In genomic region chr4:25814323-25814722, GRCh38 we compare ENCODE assay signal across 11 cellular contexts. TPM values are rescaled to one million over a fixed set of nuclear protein-coding genes. Genes with fewer than 3 reads are reported as not detected.
A peak's percentile ranks its signal among the peaks of the same experiment; 100 is the strongest.
DNase-seq lines count a peak whose midpoint lies in the region; TF ChIP-seq lines count a peak whose summit lies in the region.
"Had no signal": no experiment of that assay in that cellular context is flagged by ENCODE, and none has a peak within 500 bp of the region (broad histone marks: within the 10 kb centered on the region; RNA-seq: fewer than 3 reads in every experiment).

No MANE protein-coding gene starts in this region.

- H3K9me3 ChIP-seq in GM23248 (ENCODE audit: low read depth) (no peaks in the 10 kb centered on the region), adrenal gland (replicated peaks in 1 of 3) (no peaks in the 10 kb centered on the region), vagina (no peaks in the 10 kb centered on the region)

- H3K27me3 ChIP-seq in GM23248 (replicated peaks; ENCODE audit: insufficient read depth) = no peaks in the 10 kb centered on the region
- H3K27me3 ChIP-seq in adrenal gland = no peaks in the 10 kb centered on the region
- no peaks in the 10 kb centered on the region for H3K27me3 ChIP-seq in vagina

- no peaks in the 10 kb centered on the region for H3K9me2 ChIP-seq in GM23248 (ENCODE audit: insufficient read depth)

- H3K4me1 Mint-ChIP-seq in activated T-helper 2 cell treated with anti-CD3 and anti-CD28 coated beads, Interferon-gamma antibody, Interleukin-2, Interleukin-4, amounts not matched to agents 10 μg/mL and 5 μg/mL and 100 μg/mL, durations not matched to agents 14 hours and 24 hours and 36 hours (ENCODE audit: low read depth) = no peaks in the 10 kb centered on the region

- no peaks in the 10 kb centered on the region for H3K9me3 Mint-ChIP-seq in activated T-helper 2 cell treated with anti-CD3 and anti-CD28 coated beads, Interferon-gamma antibody, Interleukin-2, Interleukin-4, amounts not matched to agents 10 μg/mL and 5 μg/mL and 100 μg/mL, durations not matched to agents 14 hours and 24 hours and 36 hours
- H3K9me3 Mint-ChIP-seq: CD4-positive, CD25-positive, alpha-beta regulatory T cell had no signal

- no peaks in the 10 kb centered on the region for H3K79me2 ChIP-seq in GM23248 (ENCODE audit: insufficient read depth)

- WGBS in GM23248 (ENCODE audit: low coverage in 1 of 2, low lambda C conversion rate in 2 of 2, missing lambda C conversion rate in 2 of 2), 2 experiments = 79% methylated on average over 10 of the region's 10 CpGs
- WGBS in adrenal gland, 4 donors = 54 to 74% (median 60%) methylated on average over 10 of the region's 10 CpGs

- H3K27ac ChIP-seq in GM23248 (peak overlapping the region; percentile 73), adrenal gland (peak overlapping the region in 1 of 5 donors; percentile 23), vagina (no peak overlapping the region)

- peaks cover 68% of the 10 kb centered on the region for H3K4me1 ChIP-seq in GM23248 (ENCODE audit: insufficient read depth)
- H3K4me1 ChIP-seq in adrenal gland (replicated peaks in 1 of 2) = peaks cover 5 to 13% of the 10 kb centered on the region in 2 donors
- no peaks in the 10 kb centered on the region for H3K4me1 ChIP-seq in vagina

- H3K36me3 ChIP-seq in GM23248 (ENCODE audit: low read depth) (no peaks in the 10 kb centered on the region), adrenal gland (replicated peaks in 1 of 2) (no peaks in the 10 kb centered on the region), vagina (no peaks in the 10 kb centered on the region)

- peaks cover 52% of the 10 kb centered on the region for H3K36me3 Mint-ChIP-seq in activated T-helper 2 cell treated with anti-CD3 and anti-CD28 coated beads, Interferon-gamma antibody, Interleukin-2, Interleukin-4, amounts not matched to agents 10 μg/mL and 5 μg/mL and 100 μg/mL, durations not matched to agents 14 hours and 24 hours and 36 hours (ENCODE audit: low read depth)

- H3K9ac ChIP-seq in GM23248 = no peak overlapping the region

- H2AFZ ChIP-seq in GM23248 = no peak overlapping the region

- TF ChIP-seq POLR2A in adrenal gland (IDR thresholded peaks at IDR 0.05) (no peak), vagina (IDR thresholded peaks at IDR 0.05) (no peak)

- H3K27ac Mint-ChIP-seq in activated T-helper 2 cell treated with anti-CD3 and anti-CD28 coated beads, Interferon-gamma antibody, Interleukin-2, Interleukin-4, amounts not matched to agents 10 μg/mL and 5 μg/mL and 100 μg/mL, durations not matched to agents 14 hours and 24 hours and 36 hours = no peak overlapping the region

- no peaks in the 10 kb centered on the region for H4K20me1 ChIP-seq in GM23248 (ENCODE audit: insufficient read depth)

- no peaks in the 10 kb centered on the region for H3K27me3 Mint-ChIP-seq in activated T-helper 2 cell treated with anti-CD3 and anti-CD28 coated beads, Interferon-gamma antibody, Interleukin-2, Interleukin-4, amounts not matched to agents 10 μg/mL and 5 μg/mL and 100 μg/mL, durations not matched to agents 14 hours and 24 hours and 36 hours (ENCODE audit: low read depth)
- H3K27me3 Mint-ChIP-seq: CD4-positive, CD25-positive, alpha-beta regulatory T cell had no signal

- H3K4me3 Mint-ChIP-seq in activated T-helper 2 cell treated with anti-CD3 and anti-CD28 coated beads, Interferon-gamma antibody, Interleukin-2, Interleukin-4, amounts not matched to agents 10 μg/mL and 5 μg/mL and 100 μg/mL, durations not matched to agents 14 hours and 24 hours and 36 hours (ENCODE audit: low read depth) = no peak overlapping the region
- H3K4me3 Mint-ChIP-seq: CD4-positive, CD25-positive, alpha-beta regulatory T cell had no signal

- DNase-seq in GM23248 = peak; percentile 17
- peak; percentile 33 to 77 (median 60) for DNase-seq in adrenal gland
- peak; percentile 70 for DNase-seq in iris pigment epithelial cell (ENCODE audit: low read depth)
- peak; percentile 19 for DNase-seq in renal cortical epithelial cell (ENCODE audit: low read depth)
- no peak for DNase-seq in activated CD8-positive, alpha-beta memory T cell treated with anti-CD3 and anti-CD28 coated beads for 24 hours
- DNase-seq in activated T-helper 2 cell treated with anti-CD3 and anti-CD28 coated beads, Interferon-gamma antibody, Interleukin-2, Interleukin-4, amounts not matched to agents 10 μg/mL and 5 μg/mL and 100 μg/mL, durations not matched to agents 14 hours and 24 hours and 36 hours (ENCODE audit: low spot score) = no peak
- DNase-seq in vagina (ENCODE audit: extremely low spot score in 2 of 2) = no peak
- DNase-seq in NCI-H1105 treated with DMSO at 0.1 percent for 48 hours (lab: John Stamatoyannopoulos, UW) = no peak
- DNase-seq: activated T-cell treated with anti-CD3 and anti-CD28 coated beads for 4 hours; CD4-positive, CD25-positive, alpha-beta regulatory T cell; NCI-H524 treated with DMSO at 0.1 percent for 48 hours had no signal

- TF ChIP-seq CTCF in adrenal gland (IDR thresholded peaks at IDR 0.05) (no peak), vagina (IDR thresholded peaks at IDR 0.05) (no peak)

- H3K4me2 ChIP-seq in GM23248 (ENCODE audit: unreplicated experiment) = peak overlapping the region; percentile 54

- H3F3A ChIP-seq in GM23248 (ENCODE audit: insufficient read depth) = peaks cover 49% of the 10 kb centered on the region

- intact Hi-C loops in adrenal gland (cut with DNase I) = no loop called here
- intact Hi-C loops in activated T-helper 2 cell treated with anti-CD3 and anti-CD28 coated beads, Interferon-gamma antibody, Interleukin-2, Interleukin-4, amounts not matched to agents 10 μg/mL and 5 μg/mL and 100 μg/mL, durations not matched to agents 14 hours and 24 hours and 36 hours (cut with micrococcal nuclease) = no loop called here
- intact Hi-C loops in vagina (cut with DNase I) = no loop called here

- H3K4me3 ChIP-seq in GM23248 (peak overlapping the region; percentile 27; the same call in 1 of the 2 replicates), adrenal gland (no peak overlapping the region), vagina (no peak overlapping the region)

- in situ Hi-C loops in GM23248 (cut with MboI) = no loop called here

RNA-seq across cellular contexts. Expression of gene SEL1L3, which starts 48.5 kb away (rescaled TPM):
- 62.8 and 101 TPM in 2 replicates for total RNA-seq in GM23248 (2014; rRNA removed; shearing (Covaris generic))
- polyA plus RNA-seq in GM23248 (2016; fragmentation: Nextera tagmentation; extraction: Ambion mirVana) (23.1 and 24.5 TPM in 2 replicates), adrenal gland (10 to 100 TPM in 1 of 3 donors, 1 to 10 TPM in 2; 2.7 to 14.2 (median 2.8) TPM)
- total RNA-seq in adrenal gland (10 to 100 TPM in 4 of 8 donors, 1 to 10 TPM in 4; 2.3 to 23.7 (median 8.6) TPM), renal cortical epithelial cell (57.7 and 140 TPM in 2 replicates), vagina (8.3 TPM)
- 44.0 and 49.2 TPM in 2 replicates for total RNA-seq in activated T-helper 2 cell treated with anti-CD3 and anti-CD28 coated beads, Interferon-gamma antibody, Interleukin-2, Interleukin-4, amounts not matched to agents 10 μg/mL and 5 μg/mL and 100 μg/mL, durations not matched to agents 14 hours and 24 hours and 36 hours

Comparison
In these comparisons a context has a peak if more than half of its experiments do, and no peak if none do; other contexts are left out.
1. DNase-seq: peak in GM23248 (single experiment), adrenal gland (7 of 7), iris pigment epithelial cell (single experiment) and renal cortical epithelial cell (single experiment); none in activated CD8-positive, alpha-beta memory T cell treated with anti-CD3 and anti-CD28 coated beads for 24 hours (single experiment), activated T-helper 2 cell treated with anti-CD3 and anti-CD28 coated beads, Interferon-gamma antibody, Interleukin-2, Interleukin-4, amounts not matched to agents 10 μg/mL and 5 μg/mL and 100 μg/mL, durations not matched to agents 14 hours and 24 hours and 36 hours (single experiment), vagina (0 of 2) and NCI-H1105 treated with DMSO at 0.1 percent for 48 hours (single experiment).